In the genomic region with DNA sequence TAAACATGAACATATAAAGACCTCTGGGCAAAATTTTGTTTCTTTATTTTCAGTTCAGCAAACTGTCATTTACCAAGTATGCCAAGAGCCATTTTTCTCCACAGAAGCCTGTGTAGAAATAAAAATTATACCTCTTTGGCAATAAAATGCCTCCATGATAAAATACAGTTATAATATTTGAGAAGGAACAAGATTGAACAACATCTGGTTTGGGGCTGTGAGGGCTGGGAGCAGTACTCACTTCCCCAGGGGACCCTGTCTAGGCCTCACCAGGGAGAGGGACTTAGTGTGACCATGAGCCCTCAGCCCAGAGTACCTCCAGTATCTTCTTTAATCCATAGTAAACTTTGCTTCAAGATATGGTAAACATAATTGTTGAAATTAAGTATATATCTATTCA, we compare ENCODE assay signal across 14 cellular contexts.
DNase-seq lines count a peak whose midpoint lies in the region; TF ChIP-seq lines count a peak whose summit lies in the region.
"Had no signal": no experiment of that assay in that cellular context is flagged by ENCODE, and none has a peak within 500 bp of the region (broad histone marks: within the 10 kb centered on the region; RNA-seq: fewer than 3 reads in every experiment).

No MANE protein-coding gene starts in this region.

- no peaks in the 10 kb centered on the region for H3K36me3 ChIP-seq in adrenal gland (replicated peaks in 1 of 2)
- no peaks in the 10 kb centered on the region for H3K36me3 ChIP-seq in mesendoderm (ENCODE audit: control insufficient read depth, insufficient read depth, low read length)
- no peaks in the 10 kb centered on the region for H3K36me3 ChIP-seq in thyroid gland

- no peak overlapping the region for H3K4me2 ChIP-seq in mesendoderm (ENCODE audit: low read length)

- H2BK120ac ChIP-seq in mesendoderm (ENCODE audit: low read depth, low read length) = no peak overlapping the region

- H3K23ac ChIP-seq in mesendoderm (ENCODE audit: low read length) = no peak overlapping the region

- H3K56ac ChIP-seq in mesendoderm (ENCODE audit: low read length) = no peak overlapping the region

- no peak overlapping the region for H2BK5ac ChIP-seq in mesendoderm (ENCODE audit: low read length)

- H3K9me3 ChIP-seq in adrenal gland (replicated peaks in 1 of 3) (no peaks in the 10 kb centered on the region), thyroid gland (no peaks in the 10 kb centered on the region)

- no peak overlapping the region for H2BK15ac ChIP-seq in mesendoderm (replicated peaks; ENCODE audit: low read depth)

- DNase-seq in NB4 (ENCODE audit: low read depth) = peak; percentile 31
- no peak for DNase-seq in adrenal gland
- no peak for DNase-seq in mesendoderm
- DNase-seq in thyroid gland = no peak
- DNase-seq in SIG-M5 treated with dmso at 0.1 percent for 504 hours (lab: John Stamatoyannopoulos, UW; ENCODE audit: unreplicated experiment) = no peak
- DNase-seq in putamen (ENCODE audit: low spot score) = no peak
- no peak for DNase-seq in head of caudate nucleus
- DNase-seq: activated CD8-positive, alpha-beta T cell treated with anti-CD3 and anti-CD28 coated beads, Interleukin-2, amount 10 ng/mL, durations not matched to agents 7 days and 5 days; C1 segment of cervical spinal cord; DMS79 treated with DMSO at 0.1 percent for 48 hours; KG1; NCI-H1417 treated with DMSO at 0.1 percent for 48 hours; NCI-H446; occipital lobe had no signal

- H2AK5ac ChIP-seq in mesendoderm (ENCODE audit: low read length) = no peak overlapping the region

- H3K4me1 ChIP-seq in adrenal gland (replicated peaks in 1 of 2) (peaks cover 37 to 42% of the 10 kb centered on the region in 2 donors), mesendoderm (ENCODE audit: control insufficient read depth, low read depth, low read length) (peaks cover 9% of the 10 kb centered on the region), thyroid gland (peaks cover 21 to 23% of the 10 kb centered on the region in 2 donors)

- TF ChIP-seq POLR2A in NB4 (IDR thresholded peaks at IDR 0.05; ENCODE audit: extremely low read depth, insufficient read length) (no peak), adrenal gland (IDR thresholded peaks at IDR 0.05) (no peak), thyroid gland (IDR thresholded peaks at IDR 0.05) (no peak)

- no peak overlapping the region for H3K9ac ChIP-seq in mesendoderm (ENCODE audit: low read length)

- peak overlapping the region; percentile 75 for H3K18ac ChIP-seq in mesendoderm (ENCODE audit: low read length)

- H3K4ac ChIP-seq in mesendoderm (ENCODE audit: low read depth, low read length) = no peak overlapping the region

- H3K4me3 ChIP-seq in NB4 (ENCODE audit: low read depth, low read length) (no peak overlapping the region), adrenal gland (no peak overlapping the region), mesendoderm (ENCODE audit: low read length) (no peak overlapping the region), thyroid gland (replicated peaks in 1 of 3) (no peak overlapping the region)

- TF ChIP-seq CTCF in NB4 (IDR thresholded peaks at IDR 0.05; ENCODE audit: low read depth, low read length) = no peak
- TF ChIP-seq CTCF in adrenal gland (IDR thresholded peaks at IDR 0.05) = no peak
- no peak for TF ChIP-seq CTCF in thyroid gland (IDR thresholded peaks at IDR 0.05)

- intact Hi-C loops in adrenal gland (cut with DNase I) (no loop called here), thyroid gland (cut with DNase I) (no loop called here), head of caudate nucleus (cut with DNase I) (no loop called here)

- no peak overlapping the region for H4K5ac ChIP-seq in mesendoderm (ENCODE audit: low read length)

- H3K27me3 ChIP-seq in adrenal gland = no peaks in the 10 kb centered on the region
- H3K27me3 ChIP-seq in mesendoderm (ENCODE audit: insufficient read depth, low read length, poor library complexity) = no peaks in the 10 kb centered on the region
- H3K27me3 ChIP-seq in thyroid gland = no peaks in the 10 kb centered on the region

- H3K27ac ChIP-seq in adrenal gland = peak overlapping the region in 3 of 5 donors; percentile 87 to 93 (median 87)
- no peak overlapping the region for H3K27ac ChIP-seq in mesendoderm (ENCODE audit: low read depth, low read length)
- H3K27ac ChIP-seq in thyroid gland = peak overlapping the region; percentile 87 to 96 (median 87)

- no peaks in the 10 kb centered on the region for H3K79me2 ChIP-seq in mesendoderm (ENCODE audit: control insufficient read depth, insufficient read depth, low read length)

- H4K8ac ChIP-seq in mesendoderm (ENCODE audit: low read depth, low read length) = no peak overlapping the region

- peaks cover 6% of the 10 kb centered on the region for H3K79me1 ChIP-seq in mesendoderm (ENCODE audit: low read length)
